Comparison of ENCODE assay signal across 9 cellular contexts in genomic region chr13:99656843-99657506, GRCh38. TPM values are rescaled to one million over a fixed set of nuclear protein-coding genes. Genes with fewer than 3 reads are reported as not detected.
DNase-seq lines count a peak whose midpoint lies in the region; ATAC-seq lines count a peak whose summit lies in the region.
"Had no signal": no experiment of that assay in that cellular context is flagged by ENCODE, and none has a peak within 500 bp of the region (broad histone marks: within the 10 kb centered on the region; RNA-seq: fewer than 3 reads in every experiment).

No MANE protein-coding gene starts in this region.

- no peak overlapping the region for H3K18ac ChIP-seq in neuronal stem cell (ENCODE audit: low read length)

- H2AK5ac ChIP-seq in neuronal stem cell (ENCODE audit: low read depth, low read length), result no peak overlapping the region

- no peak overlapping the region for H3K4ac ChIP-seq in neuronal stem cell (ENCODE audit: low read length)

- CTCF ChIA-PET in naive thymus-derived CD4-positive, alpha-beta T cell (lab: Charles Lee), result interaction anchor here (0.6 to 6.2 kb wide), 30 partner anchors 9 to 1472 kb away, joined by 3 to 68 read pairs (median 4); partner anchors contain the start of gene GGACT

- no peak overlapping the region for H2AFZ ChIP-seq in neuronal stem cell (ENCODE audit: low read length)

- no peaks in the 10 kb centered on the region for H3K27me3 ChIP-seq in naive thymus-derived CD4-positive, alpha-beta T cell (ENCODE audit: control insufficient read depth in 2 of 2, insufficient read depth in 2 of 2, low read length in 2 of 2)
- H3K27me3 ChIP-seq in neuronal stem cell (ENCODE audit: control insufficient read depth in 3 of 3, insufficient read depth in 3 of 3, low read depth in 1 of 3, low read length in 3 of 3), result no peaks in the 10 kb centered on the region
- H3K27me3 ChIP-seq: SJCRH30 had no signal

- peaks cover 14 to 58% (median 52%) of the 10 kb centered on the region in 7 donors for H3K4me1 Mint-ChIP-seq in naive thymus-derived CD4-positive, alpha-beta T cell

- H4K8ac ChIP-seq in neuronal stem cell (ENCODE audit: low read depth, low read length), result no peak overlapping the region

- POLR2A ChIA-PET in naive thymus-derived CD4-positive, alpha-beta T cell (lab: Charles Lee), result interaction anchor here (0.5 to 3.8 kb wide), 21 partner anchors 8 to 1470 kb away, joined by 3 to 26 read pairs (median 4); partner anchors contain the start of genes CLYBL, GGACT and TMTC4

- no peak overlapping the region for H2BK12ac ChIP-seq in neuronal stem cell (ENCODE audit: low read length)

- intact Hi-C loops in naive thymus-derived CD4-positive, alpha-beta T cell (cut with micrococcal nuclease), result loop anchor here (1.0 to 5.0 kb wide), 23 partner anchors 8 to 1970 kb away; partner anchors contain the start of genes GGACT (in 2 of the 2), CLYBL (in 1 of the 2), PCCA (in 1 of the 2) and TMTC4 (in 1 of the 2)

- H2BK120ac ChIP-seq in neuronal stem cell (ENCODE audit: low read depth, low read length), result no peak overlapping the region

- H3K4me1 ChIP-seq in naive thymus-derived CD4-positive, alpha-beta T cell (ENCODE audit: control insufficient read depth in 2 of 2, insufficient read depth in 2 of 2, low read length in 2 of 2), result peaks cover 39 to 41% of the 10 kb centered on the region in 2 donors
- peaks cover 15 to 48% of the 10 kb centered on the region in 2 donors for H3K4me1 ChIP-seq in neuronal stem cell (ENCODE audit: control insufficient read depth in 2 of 2, insufficient read depth in 1 of 2, low read depth in 1 of 2, low read length in 2 of 2)
- H3K4me1 ChIP-seq: SJCRH30 had no signal

- peak overlapping the region; percentile 73 to 90 (median 81) for H3K4me3 Mint-ChIP-seq in naive thymus-derived CD4-positive, alpha-beta T cell

- peak; percentile 79 for ATAC-seq in naive thymus-derived CD4-positive, alpha-beta T cell
- no peak for ATAC-seq in HG03520 (IDR thresholded peaks at IDR 0.05; ENCODE audit: unreplicated experiment)

- H3K79me1 ChIP-seq in neuronal stem cell (ENCODE audit: low read depth, low read length), result no peaks in the 10 kb centered on the region

- H3K27ac Mint-ChIP-seq in naive thymus-derived CD4-positive, alpha-beta T cell, result peak overlapping the region; percentile 85 to 98 (median 92)

- H3K27ac ChIP-seq in KOPT-K1 (ENCODE audit: low read depth, low read length, poor library complexity, severe bottlenecking) (peak overlapping the region; percentile 61), neuronal stem cell (replicated peaks; ENCODE audit: low read length) (no peak overlapping the region)
- peak overlapping the region; percentile 82 for H3K27ac ChIP-seq in naive thymus-derived CD4-positive, alpha-beta T cell (ENCODE audit: low read depth, low read length)
- H3K27ac ChIP-seq: SJCRH30 had no signal

- WGBS in neuronal stem cell (ENCODE audit: extremely low coverage in 2 of 2, insufficient read length in 2 of 2, insufficient replicate concordance in 1 of 2), 2 donors, result no CpG with 5 or more reads among the region's 7 CpGs

- H3K4me2 ChIP-seq in neuronal stem cell (ENCODE audit: insufficient read depth, low read length, poor library complexity, severe bottlenecking), result no peak overlapping the region

- H3K9me3 Mint-ChIP-seq in naive thymus-derived CD4-positive, alpha-beta T cell, result peaks cover 0 to 2% (median 0%) of the 10 kb centered on the region in 11 donors

- no peak overlapping the region for H3K14ac ChIP-seq in neuronal stem cell (ENCODE audit: low read length)

- H4K91ac ChIP-seq in neuronal stem cell (ENCODE audit: low read depth, low read length, poor library complexity), result no peak overlapping the region

- H2BK5ac ChIP-seq in neuronal stem cell (ENCODE audit: low read length), result no peak overlapping the region

- no peak overlapping the region for H2BK15ac ChIP-seq in neuronal stem cell (ENCODE audit: low read length)

- H3K36me3 ChIP-seq in KOPT-K1 (ENCODE audit: insufficient read depth, low read length) (no peaks in the 10 kb centered on the region), neuronal stem cell (replicated peaks in 1 of 2; ENCODE audit: control insufficient read depth in 2 of 2, insufficient read depth in 2 of 2, low read length in 2 of 2) (no peaks in the 10 kb centered on the region)
- H3K36me3 ChIP-seq in naive thymus-derived CD4-positive, alpha-beta T cell (ENCODE audit: control insufficient read depth in 2 of 3, insufficient read depth in 3 of 3, low read length in 3 of 3), result no peaks in the 10 kb centered on the region
- H3K36me3 ChIP-seq: SJCRH30 had no signal

- peaks cover 0 to 32% (median 0%) of the 10 kb centered on the region in 5 donors for H3K27me3 Mint-ChIP-seq in naive thymus-derived CD4-positive, alpha-beta T cell

- H3K9me3 ChIP-seq in KOPT-K1 (ENCODE audit: insufficient read depth, low read length, poor library complexity, severe bottlenecking) (no peaks in the 10 kb centered on the region), neuronal stem cell (replicated peaks in 1 of 2; ENCODE audit: control insufficient read depth in 2 of 2, insufficient read depth in 1 of 2, low read depth in 1 of 2, low read length in 2 of 2) (no peaks in the 10 kb centered on the region)
- no peaks in the 10 kb centered on the region for H3K9me3 ChIP-seq in naive thymus-derived CD4-positive, alpha-beta T cell (ENCODE audit: control insufficient read depth in 2 of 3, low read length in 3 of 3)
- H3K9me3 ChIP-seq: SJCRH30 had no signal

- DNase-seq in DMS 273 treated with DMSO at 0.1 percent for 48 hours (lab: John Stamatoyannopoulos, UW) (peak; percentile 40), NCI-H345 treated with DMSO at 0.1 percent for 48 hours (lab: John Stamatoyannopoulos, UW; ENCODE audit: unreplicated experiment) (no peak), hypothalamus (lab: John Stamatoyannopoulos, UW) (no peak), neuronal stem cell (ENCODE audit: low spot score) (no peak)
- DNase-seq in activated effector memory CD4-positive, alpha-beta T cell treated with Interleukin-2 at 50 U/mL for 16 hours, result peak; percentile 18
- DNase-seq in naive thymus-derived CD4-positive, alpha-beta T cell, result peak in 7 of 9 donors; percentile 59 to 78 (median 73)

- peak overlapping the region; percentile 47 for H3K4me3 ChIP-seq in naive thymus-derived CD4-positive, alpha-beta T cell (ENCODE audit: low read length)
- H3K4me3 ChIP-seq in neuronal stem cell (ENCODE audit: low read length in 2 of 2), result peak overlapping the region in 1 of 2 donors; percentile 57
- H3K4me3 ChIP-seq: SJCRH30 had no signal

- H3K9ac ChIP-seq in neuronal stem cell (ENCODE audit: low read depth, low read length, poor library complexity), result no peak overlapping the region

- H3K23ac ChIP-seq in neuronal stem cell (ENCODE audit: low read depth, low read length, poor library complexity), result no peak overlapping the region

- H3K36me3 Mint-ChIP-seq in naive thymus-derived CD4-positive, alpha-beta T cell, result peaks cover 0 to under 1% (median 0%) of the 10 kb centered on the region in 5 donors

RNA-seq across cellular contexts. Expression of gene CLYBL, which starts 50.5 kb away (rescaled TPM):
- total RNA-seq in naive thymus-derived CD4-positive, alpha-beta T cell, result 10 to 100 TPM in 2 of 5 experiments, 1 to 10 TPM in 3; 5.6 to 13.0 (median 8.0) TPM
- polyA plus RNA-seq in naive thymus-derived CD4-positive, alpha-beta T cell, result 10 to 100 TPM; 13.2 to 14.7 TPM
- polyA plus RNA-seq in neuronal stem cell (2013, experiment 1 of 2), result 15.5 TPM
- polyA plus RNA-seq in neuronal stem cell (2013, experiment 2 of 2), result 14.1 TPM

Comparison
In these comparisons a context has a peak if more than half of its experiments do, and no peak if none do; other contexts are left out.
1. DNase-seq: peak in DMS 273 treated with DMSO at 0.1 percent for 48 hours (single experiment), activated effector memory CD4-positive, alpha-beta T cell treated with Interleukin-2 at 50 U/mL for 16 hours (single experiment) and naive thymus-derived CD4-positive, alpha-beta T cell (7 of 9); none in NCI-H345 treated with DMSO at 0.1 percent for 48 hours (single experiment), hypothalamus (0 of 51) and neuronal stem cell (single experiment).